ENCODE assay signal across 10 cellular contexts in the genomic region with DNA sequence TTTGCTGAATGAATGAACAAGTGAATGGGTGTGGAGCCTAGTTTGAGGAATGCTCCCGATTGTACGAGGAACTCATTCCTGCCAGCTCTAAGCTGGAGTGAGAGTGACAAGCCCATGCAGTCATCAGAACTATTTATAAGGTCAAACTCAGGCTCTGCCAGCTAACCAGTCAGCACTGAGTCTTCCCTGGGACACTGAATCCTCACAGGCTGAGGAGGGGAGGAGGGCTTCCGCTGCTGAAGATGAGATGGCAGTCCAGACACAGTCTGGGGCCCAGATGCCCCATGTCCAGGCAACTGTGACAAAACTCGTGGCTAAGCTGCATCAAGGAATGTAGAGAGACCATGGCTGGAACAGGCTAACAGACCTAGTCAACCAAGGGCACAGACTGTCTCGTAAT. TPM values are rescaled to one million over a fixed set of nuclear protein-coding genes. Genes with fewer than 3 reads are reported as not detected.
DNase-seq lines count a peak whose midpoint lies in the region; ATAC-seq, FAIRE-seq and TF ChIP-seq lines count a peak whose summit lies in the region.
"Had no signal": no experiment of that assay in that cellular context is flagged by ENCODE, and none has a peak within 500 bp of the region (broad histone marks: within the 10 kb centered on the region; RNA-seq: fewer than 3 reads in every experiment).

No MANE protein-coding gene starts in this region.

- H3K9me3 ChIP-seq in CD8-positive, alpha-beta T cell (ENCODE audit: low read length), result no peaks in the 10 kb centered on the region
- no peaks in the 10 kb centered on the region for H3K9me3 ChIP-seq in Peyer's patch

- no peak for TF ChIP-seq CTCF in mesothelial cell of epicardium (IDR thresholded peaks at IDR 0.05; ENCODE audit: unreplicated experiment)
- TF ChIP-seq CTCF in CD8-positive, alpha-beta T cell (IDR thresholded peaks at IDR 0.05), result no peak
- no peak for TF ChIP-seq CTCF in Peyer's patch (IDR thresholded peaks at IDR 0.05)

- CTCF ChIA-PET in CD8-positive, alpha-beta T cell (lab: Charles Lee), result interaction anchor here (5.6 kb wide), 1 partner anchor 239 kb away, joined by 28 read pairs; no protein-coding TSS in a partner anchor

- H3K36me3 ChIP-seq in CD8-positive, alpha-beta T cell (ENCODE audit: insufficient read depth, low read length), result no peaks in the 10 kb centered on the region
- no peaks in the 10 kb centered on the region for H3K36me3 ChIP-seq in Peyer's patch

- no peaks in the 10 kb centered on the region for H3K9me3 Mint-ChIP-seq in mesothelial cell of epicardium
- H3K9me3 Mint-ChIP-seq in CD8-positive, alpha-beta T cell, result no peaks in the 10 kb centered on the region
- H3K9me3 Mint-ChIP-seq: T-helper 1 cell treated with Interleukin-12 subunit alpha and Interleukin-12 subunit beta and Interleukin-4 antibody, amounts not matched to agents 30 μg/mL and 1 μg/mL, for 36 hours had no signal

- H3K4me3 ChIP-seq in CD8-positive, alpha-beta T cell (ENCODE audit: low read depth, low read length), result no peak overlapping the region
- no peak overlapping the region for H3K4me3 ChIP-seq in Peyer's patch
- H3K4me3 ChIP-seq: K562 had no signal

- H3K36me3 Mint-ChIP-seq in mesothelial cell of epicardium, result no peaks in the 10 kb centered on the region
- no peaks in the 10 kb centered on the region for H3K36me3 Mint-ChIP-seq in CD8-positive, alpha-beta T cell

- H3K27ac Mint-ChIP-seq in mesothelial cell of epicardium, result peak overlapping the region; percentile 73
- no peak overlapping the region for H3K27ac Mint-ChIP-seq in CD8-positive, alpha-beta T cell
- H3K27ac Mint-ChIP-seq: T-helper 1 cell treated with Interleukin-12 subunit alpha and Interleukin-12 subunit beta and Interleukin-4 antibody, amounts not matched to agents 30 μg/mL and 1 μg/mL, for 36 hours had no signal

- TF ChIP-seq POLR2A in Peyer's patch (IDR thresholded peaks at IDR 0.05), result no peak

- POLR2A ChIA-PET in CD8-positive, alpha-beta T cell (lab: Charles Lee), result no interaction called here

- no peaks in the 10 kb centered on the region for H3K27me3 Mint-ChIP-seq in mesothelial cell of epicardium (ENCODE audit: low read depth)
- peaks cover 60% of the 10 kb centered on the region for H3K27me3 Mint-ChIP-seq in CD8-positive, alpha-beta T cell (ENCODE audit: low read depth)

- ATAC-seq in CD8-positive, alpha-beta T cell, result no peak
- ATAC-seq: K562 had no signal

- peaks cover 54% of the 10 kb centered on the region for H3K4me1 Mint-ChIP-seq in mesothelial cell of epicardium
- H3K4me1 Mint-ChIP-seq in CD8-positive, alpha-beta T cell (ENCODE audit: low read depth), result peaks cover 23% of the 10 kb centered on the region

- DNase-seq in AG20443 (ENCODE audit: low spot score), result peak; percentile 73
- peak; percentile 94 for DNase-seq in RCC 7860 (ENCODE audit: low spot score)
- DNase-seq in fibroblast of gingiva (ENCODE audit: low read depth), result peak; percentile 43
- DNase-seq in mesothelial cell of epicardium (ENCODE audit: low spot score in 2 of 2, unreplicated experiment in 2 of 2), result no peak
- no peak for DNase-seq in CD8-positive, alpha-beta T cell
- no peak for DNase-seq in NCI-H2107 (lab: John Stamatoyannopoulos, UW)
- no peak for DNase-seq in NCI-H2081 (lab: John Stamatoyannopoulos, UW)
- no peak for DNase-seq in Peyer's patch

- peaks cover 28% of the 10 kb centered on the region for H3K27me3 ChIP-seq in CD8-positive, alpha-beta T cell (ENCODE audit: insufficient read depth, low read length)
- no peaks in the 10 kb centered on the region for H3K27me3 ChIP-seq in Peyer's patch

- intact Hi-C loops in CD8-positive, alpha-beta T cell (cut with DNase I, micrococcal nuclease), result no loop called here

- H3K4me1 ChIP-seq in CD8-positive, alpha-beta T cell (ENCODE audit: insufficient read depth, low read length), result peaks cover 22% of the 10 kb centered on the region
- H3K4me1 ChIP-seq in Peyer's patch, result peaks cover 0 to 36% (median 13%) of the 10 kb centered on the region in 4 donors

- H3K4me3 Mint-ChIP-seq in mesothelial cell of epicardium, result peak overlapping the region; percentile 18
- no peak overlapping the region for H3K4me3 Mint-ChIP-seq in CD8-positive, alpha-beta T cell
- H3K4me3 Mint-ChIP-seq: T-helper 1 cell treated with Interleukin-12 subunit alpha and Interleukin-12 subunit beta and Interleukin-4 antibody, amounts not matched to agents 30 μg/mL and 1 μg/mL, for 36 hours had no signal

- H3K27ac ChIP-seq in CD8-positive, alpha-beta T cell (ENCODE audit: low read depth, low read length), result no peak overlapping the region
- H3K27ac ChIP-seq in Peyer's patch, result no peak overlapping the region

- FAIRE-seq in RCC 7860 (lab: Jason Lieb, UNC), result peak; percentile 90
- FAIRE-seq: K562 had no signal

RNA-seq across cellular contexts. Expression of a gene that starts 4.0 kb away (rescaled TPM):
- total RNA-seq in mesothelial cell of epicardium, result 26.2 to 29.2 TPM (median 26.8 TPM) in 3 replicates
- total RNA-seq in CD8-positive, alpha-beta T cell, result not detected
- 10 to 100 TPM; 37.1 to 62.5 (median 44.4) TPM for total RNA-seq in Peyer's patch

RNA-seq across cellular contexts. Expression of a gene that starts 22.2 kb away (rescaled TPM):
- total RNA-seq in mesothelial cell of epicardium, result 42.9 to 44.7 TPM (median 44.0 TPM) in 3 replicates
- 1 to 10 TPM; 4.1 to 4.6 TPM for total RNA-seq in CD8-positive, alpha-beta T cell
- 10 to 100 TPM; 31.8 to 42.1 (median 39.1) TPM for total RNA-seq in Peyer's patch

Comparison
In these comparisons a context has a peak if more than half of its experiments do, and no peak if none do; other contexts are left out.
1. DNase-seq: peak in AG20443 (single experiment), RCC 7860 (single experiment) and fibroblast of gingiva (single experiment); none in mesothelial cell of epicardium (0 of 2), CD8-positive, alpha-beta T cell (0 of 7), NCI-H2107 (single experiment), NCI-H2081 (0 of 2) and Peyer's patch (0 of 3).
2. RNA of a gene that starts 4.0 kb away (total RNA-seq): 37.1 to 62.5 TPM in Peyer's patch and 26.2 to 29.2 TPM in mesothelial cell of epicardium; not detected in CD8-positive, alpha-beta T cell; every median in the first group is over 10 times any median in the second.